ENCODE assay signal across 21 cellular contexts in the genomic region with DNA sequence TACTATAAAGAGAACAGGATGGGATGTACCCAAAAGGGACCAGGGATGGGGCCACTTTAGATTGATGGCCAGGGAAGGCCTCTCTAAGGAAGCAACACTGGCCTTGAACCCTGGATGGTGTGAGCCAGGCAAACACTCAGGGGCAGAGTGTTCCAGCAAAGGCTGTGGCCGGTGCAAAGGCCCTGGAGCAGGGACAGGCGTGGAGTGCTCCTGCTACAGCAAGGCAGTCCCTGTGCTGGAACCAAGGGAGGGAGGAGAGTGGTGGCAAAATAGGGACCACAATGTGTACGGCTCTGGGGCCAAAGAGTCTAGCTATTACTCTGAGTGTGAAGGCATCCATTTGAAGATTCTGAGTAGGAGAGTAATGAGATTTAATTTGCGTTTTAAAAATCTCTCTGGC.
A peak's percentile ranks its signal among the peaks of the same experiment; 100 is the strongest.
DNase-seq lines count a peak whose midpoint lies in the region; ATAC-seq, FAIRE-seq and TF ChIP-seq lines count a peak whose summit lies in the region.
"Had no signal": no experiment of that assay in that cellular context is flagged by ENCODE, and none has a peak within 500 bp of the region (broad histone marks: within the 10 kb centered on the region; RNA-seq: fewer than 3 reads in every experiment).

No MANE protein-coding gene starts in this region.

- no peak for ATAC-seq in HG02938 (IDR thresholded peaks at IDR 0.05; ENCODE audit: unreplicated experiment)
- ATAC-seq: A549, HCT116 had no signal

- no peak overlapping the region for H2BK120ac ChIP-seq in neuronal stem cell (ENCODE audit: low read depth, low read length)

- H4K8ac ChIP-seq in neuronal stem cell (ENCODE audit: low read depth, low read length) = no peak overlapping the region

- H3K27ac Mint-ChIP-seq in mesothelial cell of epicardium = peak overlapping the region; percentile 31
- H3K27ac Mint-ChIP-seq: CD4-positive, alpha-beta memory T cell; H9 had no signal

- H3K36me3 Mint-ChIP-seq in mesothelial cell of epicardium = no peaks in the 10 kb centered on the region
- H3K36me3 Mint-ChIP-seq: CD4-positive, alpha-beta memory T cell had no signal

- H3K23ac ChIP-seq in neuronal stem cell (ENCODE audit: low read depth, low read length, poor library complexity) = no peak overlapping the region

- H3K27me3 Mint-ChIP-seq in mesothelial cell of epicardium (ENCODE audit: low read depth) = no peaks in the 10 kb centered on the region

- no peak overlapping the region for H3K4me2 ChIP-seq in neuronal stem cell (ENCODE audit: insufficient read depth, low read length, poor library complexity, severe bottlenecking)
- H3K4me2 ChIP-seq: A549 had no signal

- no peak overlapping the region for H2AK5ac ChIP-seq in neuronal stem cell (ENCODE audit: low read depth, low read length)

- no peaks in the 10 kb centered on the region for H3K79me1 ChIP-seq in neuronal stem cell (ENCODE audit: low read depth, low read length)

- no peak overlapping the region for H2BK15ac ChIP-seq in neuronal stem cell (ENCODE audit: low read length)

- H3K4me1 ChIP-seq in neuronal stem cell (ENCODE audit: control insufficient read depth in 2 of 2, insufficient read depth in 1 of 2, low read depth in 1 of 2, low read length in 2 of 2) = no peaks in the 10 kb centered on the region
- H3K4me1 ChIP-seq: A549 had no signal

- no peak overlapping the region for H3K4me3 Mint-ChIP-seq in mesothelial cell of epicardium
- H3K4me3 Mint-ChIP-seq: CD4-positive, alpha-beta memory T cell; H9 had no signal

- no peak overlapping the region for H3K9ac ChIP-seq in neuronal stem cell (ENCODE audit: low read depth, low read length, poor library complexity)
- H3K9ac ChIP-seq: GM23248 had no signal

- TF ChIP-seq CTCF in mesothelial cell of epicardium (IDR thresholded peaks at IDR 0.05; ENCODE audit: unreplicated experiment) = no peak

- H4K91ac ChIP-seq in neuronal stem cell (ENCODE audit: low read depth, low read length, poor library complexity) = no peak overlapping the region

- H3K36me3 ChIP-seq in neuronal stem cell (replicated peaks in 1 of 2; ENCODE audit: control insufficient read depth in 2 of 2, insufficient read depth in 2 of 2, low read length in 2 of 2) = no peaks in the 10 kb centered on the region

- H2AFZ ChIP-seq in neuronal stem cell (ENCODE audit: low read length) = no peak overlapping the region
- H2AFZ ChIP-seq: GM23248 had no signal

- H2BK5ac ChIP-seq in neuronal stem cell (ENCODE audit: low read length) = no peak overlapping the region

- H3K4me3 ChIP-seq in neuronal stem cell (ENCODE audit: low read length in 2 of 2) = no peak overlapping the region
- H3K4me3 ChIP-seq: A549, GM23248 had no signal

- no peak overlapping the region for H2BK12ac ChIP-seq in neuronal stem cell (ENCODE audit: low read length)

- WGBS in neuronal stem cell (ENCODE audit: extremely low coverage in 2 of 2, insufficient read length in 2 of 2, insufficient replicate concordance in 1 of 2), 2 donors = no CpG with 5 or more reads among the region's 4 CpGs

- peaks cover 0 to 14% (median 3%) of the 10 kb centered on the region in 3 experiments for H3K27me3 ChIP-seq in neuronal stem cell (ENCODE audit: control insufficient read depth in 3 of 3, insufficient read depth in 3 of 3, low read depth in 1 of 3, low read length in 3 of 3)

- peak; percentile 86 for FAIRE-seq in HTR-8/SVneo (lab: Jason Lieb, UNC)
- FAIRE-seq: A549, G401.6, GM19239 had no signal

- peak overlapping the region; percentile 29 for H3K18ac ChIP-seq in neuronal stem cell (ENCODE audit: low read length)

- H3K9me3 Mint-ChIP-seq in mesothelial cell of epicardium = no peaks in the 10 kb centered on the region
- H3K9me3 Mint-ChIP-seq: CD4-positive, alpha-beta memory T cell; H9 had no signal

- H3K14ac ChIP-seq in neuronal stem cell (ENCODE audit: low read length) = peak overlapping the region; percentile 61

- no peak overlapping the region for H3K27ac ChIP-seq in neuronal stem cell (replicated peaks; ENCODE audit: low read length)
- H3K27ac ChIP-seq: A549, GM23248 had no signal

- H3K4ac ChIP-seq in neuronal stem cell (ENCODE audit: low read length) = no peak overlapping the region

- DNase-seq in HTR-8/SVneo (ENCODE audit: insufficient read length, low spot score) (no peak), mesothelial cell of epicardium (ENCODE audit: low spot score in 2 of 2, unreplicated experiment in 2 of 2) (no peak), neuronal stem cell (ENCODE audit: low spot score) (no peak), AG08396 (ENCODE audit: low spot score) (no peak), NCI-H748 treated with DMSO at 0.1 percent for 48 hours (lab: John Stamatoyannopoulos, UW) (no peak), NCI-H1417 (lab: John Stamatoyannopoulos, UW) (no peak)
- DNase-seq: 8988T; ACHN; C1 segment of cervical spinal cord; Calu3; CD4-positive, alpha-beta memory T cell; COR-L47; DMS53; DND-41; GM23248; H9 had no signal

- H3K4me1 Mint-ChIP-seq in mesothelial cell of epicardium = peaks cover 10% of the 10 kb centered on the region
- H3K4me1 Mint-ChIP-seq: CD4-positive, alpha-beta memory T cell had no signal

- H3K9me3 ChIP-seq in neuronal stem cell (replicated peaks in 1 of 2; ENCODE audit: control insufficient read depth in 2 of 2, insufficient read depth in 1 of 2, low read depth in 1 of 2, low read length in 2 of 2) = no peaks in the 10 kb centered on the region
- H3K9me3 ChIP-seq: A549 had no signal
